Comparison of ENCODE assay signal across 9 cellular contexts in the genomic region with DNA sequence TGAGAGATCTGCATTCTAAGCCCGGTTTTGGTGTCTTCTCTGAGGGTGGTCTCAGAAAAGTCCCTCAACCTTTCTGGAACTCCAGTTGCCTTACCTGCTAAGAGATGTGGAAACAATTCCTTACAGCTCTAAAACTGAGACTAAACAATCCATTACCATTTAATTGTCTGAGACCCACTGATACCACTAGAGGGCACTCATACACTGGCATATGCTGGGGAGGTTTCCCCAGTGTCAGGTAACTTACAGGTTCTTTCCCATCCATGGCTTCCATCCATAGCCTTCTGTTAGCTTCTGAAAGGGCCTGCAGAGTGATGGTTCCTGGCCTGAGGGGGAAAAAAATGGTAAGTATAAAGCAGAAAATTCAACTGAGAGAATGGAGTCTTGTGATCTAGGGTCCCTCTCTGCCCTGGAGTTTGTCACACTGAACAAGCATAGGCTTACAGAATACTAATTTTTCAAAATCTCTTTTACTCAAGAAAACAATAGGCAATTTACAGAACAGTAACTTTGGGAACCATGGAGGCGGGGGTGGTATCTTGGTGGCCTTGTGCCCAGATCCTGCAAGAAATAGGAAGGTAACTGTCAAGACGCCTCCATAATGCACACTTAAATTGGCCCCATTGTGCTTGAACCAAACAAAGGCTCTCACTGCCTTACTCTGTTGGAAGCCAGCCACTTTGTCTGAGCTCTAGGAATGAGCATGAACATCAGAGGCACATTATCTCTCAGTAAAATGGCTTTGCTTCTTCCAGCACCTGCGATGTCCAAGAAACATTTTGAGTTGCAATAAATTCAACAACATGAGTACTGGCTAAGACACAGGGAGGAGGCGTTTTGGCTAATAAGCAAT.
DNase-seq lines count a peak whose midpoint lies in the region; FAIRE-seq and TF ChIP-seq lines count a peak whose summit lies in the region.
"Had no signal": no experiment of that assay in that cellular context is flagged by ENCODE, and none has a peak within 500 bp of the region (broad histone marks: within the 10 kb centered on the region; RNA-seq: fewer than 3 reads in every experiment).

No MANE protein-coding gene starts in this region.

- H3K4me3 ChIP-seq in AG04449 (ENCODE audit: low read depth, low read length) = no peak overlapping the region
- H3K4me3 ChIP-seq in HAP-1 = no peak overlapping the region

- H3K27me3 ChIP-seq in HAP-1 (ENCODE audit: low read depth) = no peaks in the 10 kb centered on the region

- CTCF ChIA-PET in AG04449 (lab: Yijun Ruan, JAX) = interaction anchor here (0.7 to 3.9 kb wide), 29 partner anchors 8 to 513 kb away, joined by 3 to 20 read pairs (median 5); a partner anchor contains a TSS
- CTCF ChIA-PET in activated CD4-positive, alpha-beta memory T cell treated with anti-CD3 and anti-CD28 coated beads, Interleukin-2, amount 10 ng/mL, durations not matched to agents 7 days and 5 days (lab: Charles Lee) = interaction anchor here (0.9 to 1.7 kb wide), 7 partner anchors 8 to 1025 kb away, joined by 3 to 9 read pairs (median 5); no protein-coding TSS in a partner anchor

- H3K4me1 ChIP-seq in HAP-1 = no peaks in the 10 kb centered on the region

- no peaks in the 10 kb centered on the region for H3K9me3 Mint-ChIP-seq in activated CD4-positive, alpha-beta memory T cell treated with anti-CD3 and anti-CD28 coated beads, Interleukin-2, amount 10 ng/mL, durations not matched to agents 7 days and 5 days
- H3K9me3 Mint-ChIP-seq: IgD-negative memory B cell had no signal

- peak; percentile 34 for TF ChIP-seq CTCF in AG04449 (IDR thresholded peaks at IDR 0.05; ENCODE audit: insufficient read depth, low read length, missing control alignments)

- H3K4me3 Mint-ChIP-seq in activated CD4-positive, alpha-beta memory T cell treated with anti-CD3 and anti-CD28 coated beads, Interleukin-2, amount 10 ng/mL, durations not matched to agents 7 days and 5 days = no peak overlapping the region
- H3K4me3 Mint-ChIP-seq: IgD-negative memory B cell had no signal

- H3K36me3 ChIP-seq in HAP-1 (replicated peaks) = peaks cover 3% of the 10 kb centered on the region; the same call in 1 of the 2 replicates

- H3K27ac Mint-ChIP-seq in activated CD4-positive, alpha-beta memory T cell treated with anti-CD3 and anti-CD28 coated beads, Interleukin-2, amount 10 ng/mL, durations not matched to agents 7 days and 5 days = no peak overlapping the region
- H3K27ac Mint-ChIP-seq: IgD-negative memory B cell had no signal

- H3K27me3 Mint-ChIP-seq in activated CD4-positive, alpha-beta memory T cell treated with anti-CD3 and anti-CD28 coated beads, Interleukin-2, amount 10 ng/mL, durations not matched to agents 7 days and 5 days = no peaks in the 10 kb centered on the region
- H3K27me3 Mint-ChIP-seq: IgD-negative memory B cell had no signal

- POLR2A ChIA-PET in AG04449 (lab: Yijun Ruan, JAX) = no interaction called here
- POLR2A ChIA-PET in activated CD4-positive, alpha-beta memory T cell treated with anti-CD3 and anti-CD28 coated beads, Interleukin-2, amount 10 ng/mL, durations not matched to agents 7 days and 5 days (lab: Charles Lee) = interaction anchor here (0.9 kb wide), 1 partner anchor 17 kb away, joined by 3 read pairs; no protein-coding TSS in a partner anchor

- no peak for FAIRE-seq in frontal cortex (lab: Jason Lieb, UNC)

- DNase-seq in AG04449 (ENCODE audit: low read depth, low spot score) = no peak
- peak; percentile 59 for DNase-seq in ELR (ENCODE audit: low read depth)
- DNase-seq in HAP-1 (ENCODE audit: low spot score in 2 of 2) = peak; percentile 68 to 75
- peak; percentile 9 for DNase-seq in NCI-H146 treated with DMSO at 0.1 percent for 48 hours (lab: John Stamatoyannopoulos, UW; ENCODE audit: unreplicated experiment)
- DNase-seq in activated CD4-positive, alpha-beta memory T cell treated with anti-CD3 and anti-CD28 coated beads, Interleukin-2, amount 10 ng/mL, durations not matched to agents 7 days and 5 days = peak; percentile 18
- peak; percentile 10 to 12 for DNase-seq in frontal cortex (ENCODE audit: low spot score in 2 of 2)
- peak; percentile 93 for DNase-seq in pons (ENCODE audit: low spot score)
- no peak for DNase-seq in NK-92 (lab: John Stamatoyannopoulos, UW; ENCODE audit: unreplicated experiment)

- H3K9me3 ChIP-seq in HAP-1 = no peaks in the 10 kb centered on the region

- in situ Hi-C loops in HAP-1 (cut with MboI; ENCODE audit: low sequenced_read_pairs) = loop anchor here (5.0 to 25.0 kb wide), 6 partner anchors 268 to 1190 kb away; a partner anchor contains a TSS

- H3K36me3 Mint-ChIP-seq in activated CD4-positive, alpha-beta memory T cell treated with anti-CD3 and anti-CD28 coated beads, Interleukin-2, amount 10 ng/mL, durations not matched to agents 7 days and 5 days (ENCODE audit: low read depth) = no peaks in the 10 kb centered on the region

- H3K4me1 Mint-ChIP-seq in activated CD4-positive, alpha-beta memory T cell treated with anti-CD3 and anti-CD28 coated beads, Interleukin-2, amount 10 ng/mL, durations not matched to agents 7 days and 5 days = peaks cover 12% of the 10 kb centered on the region
- H3K4me1 Mint-ChIP-seq: IgD-negative memory B cell had no signal

Comparison
In these comparisons a context has a peak if more than half of its experiments do, and no peak if none do; other contexts are left out.
1. DNase-seq: peak in ELR (single experiment), HAP-1 (2 of 2), NCI-H146 treated with DMSO at 0.1 percent for 48 hours (single experiment), activated CD4-positive, alpha-beta memory T cell treated with anti-CD3 and anti-CD28 coated beads, Interleukin-2, amount 10 ng/mL, durations not matched to agents 7 days and 5 days (single experiment), frontal cortex (2 of 2) and pons (single experiment); none in AG04449 (single experiment) and NK-92 (single experiment).